30 cellular contexts compared by ENCODE assay signal in genomic region chr11:57982763-57983162, GRCh38. TPM values are rescaled to one million over a fixed set of nuclear protein-coding genes. Genes with fewer than 3 reads are reported as not detected.
"Had no signal": no experiment of that assay in that cellular context is flagged by ENCODE, and none has a peak within 500 bp of the region (broad histone marks: within the 10 kb centered on the region; RNA-seq: fewer than 3 reads in every experiment).

No MANE protein-coding gene starts in this region.

- ATAC-seq: activated CD8-positive, alpha-beta memory T cell treated with anti-CD3 and anti-CD28 coated beads, Interleukin-2, amount 10 ng/mL, durations not matched to agents 7 days and 5 days; activated CD8-positive, alpha-beta T cell treated with anti-CD3 and anti-CD28 coated beads for 36 hours; body of pancreas; left ventricle myocardium superior had no signal

- H3K27me3 ChIP-seq: body of pancreas, hepatocyte, spleen had no signal

- H3K4me2 ChIP-seq: hepatocyte had no signal

- H3K9me3 ChIP-seq: body of pancreas had no signal

- H3K36me3 ChIP-seq: spleen, WERI-Rb-1 had no signal

- H3K4me3 ChIP-seq: body of pancreas, hepatocyte, spleen had no signal

- H2AFZ ChIP-seq: hepatocyte had no signal

- FAIRE-seq: endometrium, TTC549 had no signal

- H3K79me2 ChIP-seq: hepatocyte had no signal

- H3K4me1 ChIP-seq: spleen had no signal

- DNase-seq: activated CD4-positive, alpha-beta T cell treated with anti-CD3 and anti-CD28 coated beads, Interleukin-2, amount 10 ng/mL, durations not matched to agents 7 days and 5 days; activated CD4-positive, CD25-positive, alpha-beta regulatory T cell treated with anti-CD3 and anti-CD28 coated beads, Interleukin-2, amount 50 U/mL, for 72 hours; activated CD8-positive, alpha-beta memory T cell treated with anti-CD3 and anti-CD28 coated beads, Interleukin-2, amount 10 ng/mL, durations not matched to agents 7 days and 5 days; activated CD8-positive, alpha-beta T cell treated with anti-CD3 and anti-CD28 coated beads for 36 hours; activated effector memory CD4-positive, alpha-beta T cell treated with anti-CD3 and anti-CD28 coated beads, Interleukin-2, amount 50 U/mL, for 16 hours; activated naive CD4-positive, alpha-beta T cell treated with anti-CD3 and anti-CD28 coated beads, Interleukin-2, amount 50 U/mL, for 16 hours; activated T-cell treated with anti-CD3 and anti-CD28 coated beads for 4 hours; body of pancreas; effector CD4-positive, alpha-beta T cell; glutamatergic neuron; immature natural killer cell; left ventricle myocardium superior; mammary epithelial cell; occipital lobe; spleen; stimulated activated CD4-positive, alpha-beta T cell treated with anti-CD3 and anti-CD28 coated beads, Interleukin-4, amount 100 ng/mL, for 24 hours; stimulated activated naive CD4-positive, alpha-beta T cell treated with Interleukin-2 at 50 U/mL for 16 hours; T-helper 1 cell; WERI-Rb-1 had no signal

- H3K27ac ChIP-seq: body of pancreas, hepatocyte, spleen, WERI-Rb-1 had no signal

RNA-seq across cellular contexts. Expression of gene OR9Q1, which starts 40.9 kb away (rescaled TPM):
- total RNA-seq: activated CD4-positive, alpha-beta T cell treated with anti-CD3 and anti-CD28 coated beads, Interleukin-2, amount 10 ng/mL, durations not matched to agents 7 days and 5 days; activated CD8-positive, alpha-beta memory T cell treated with anti-CD3 and anti-CD28 coated beads, Interleukin-2, amount 10 ng/mL, durations not matched to agents 7 days and 5 days; activated CD8-positive, alpha-beta T cell treated with anti-CD3 and anti-CD28 coated beads for 36 hours; body of pancreas; cardiac septum; chondrocyte; epithelial cell of proximal tubule; fibroblast of villous mesenchyme; hepatocyte; kidney epithelial cell; left ventricle myocardium superior; mammary epithelial cell; occipital lobe; spleen; subcutaneous adipose tissue; ureter had no signal
- polyA plus RNA-seq: hepatocyte, immature natural killer cell, mammary epithelial cell, spleen had no signal

RNA-seq across cellular contexts. Expression of gene OR6Q1, which starts 48.0 kb away (rescaled TPM):
- total RNA-seq: activated CD4-positive, alpha-beta T cell treated with anti-CD3 and anti-CD28 coated beads, Interleukin-2, amount 10 ng/mL, durations not matched to agents 7 days and 5 days; activated CD8-positive, alpha-beta memory T cell treated with anti-CD3 and anti-CD28 coated beads, Interleukin-2, amount 10 ng/mL, durations not matched to agents 7 days and 5 days; activated CD8-positive, alpha-beta T cell treated with anti-CD3 and anti-CD28 coated beads for 36 hours; body of pancreas; cardiac septum; chondrocyte; epithelial cell of proximal tubule; fibroblast of villous mesenchyme; hepatocyte; kidney epithelial cell; left ventricle myocardium superior; mammary epithelial cell; occipital lobe; spleen; subcutaneous adipose tissue; ureter had no signal
- polyA plus RNA-seq: hepatocyte, immature natural killer cell, mammary epithelial cell, spleen, thymus had no signal
